9 cellular contexts compared by ENCODE assay signal in genomic region chr1:46183926-46184557, GRCh38. TPM values are rescaled to one million over a fixed set of nuclear protein-coding genes. Genes with fewer than 3 reads are reported as not detected.
DNase-seq lines count a peak whose midpoint lies in the region; ATAC-seq, FAIRE-seq and TF ChIP-seq lines count a peak whose summit lies in the region.
"Had no signal": no experiment of that assay in that cellular context is flagged by ENCODE, and none has a peak within 500 bp of the region (broad histone marks: within the 10 kb centered on the region; RNA-seq: fewer than 3 reads in every experiment).

No MANE protein-coding gene starts in this region.

- TF ChIP-seq EP300 in esophagus muscularis mucosa (IDR thresholded peaks at IDR 0.05): no peak

- H3K36me3 ChIP-seq in MG63: peaks cover 10% of the 10 kb centered on the region; the same call in 1 of the 2 replicates
- H3K36me3 ChIP-seq in esophagus muscularis mucosa: peaks cover 0 to 21% (median 11%) of the 10 kb centered on the region in 4 donors
- no peaks in the 10 kb centered on the region for H3K36me3 ChIP-seq in small intestine (ENCODE audit: control insufficient read depth in 2 of 2, insufficient read depth in 2 of 2, low read length in 2 of 2)

- ATAC-seq in GM18502 (IDR thresholded peaks at IDR 0.05; ENCODE audit: poor library complexity, unreplicated experiment) (peak; percentile 52), GM18907 (IDR thresholded peaks at IDR 0.05; ENCODE audit: unreplicated experiment) (no peak)

- no peak for TF ChIP-seq POLR2A in esophagus muscularis mucosa (IDR thresholded peaks at IDR 0.05; ENCODE audit: low read depth)

- 88% methylated on average over 12 of the region's 12 CpGs for WGBS in esophagus muscularis mucosa
- 75 to 78% (median 77%) methylated on average over 12 of the region's 12 CpGs for WGBS in small intestine, 3 donors

- no peaks in the 10 kb centered on the region for H3K9me3 ChIP-seq in MG63
- no peaks in the 10 kb centered on the region for H3K9me3 ChIP-seq in esophagus muscularis mucosa
- H3K9me3 ChIP-seq in small intestine (ENCODE audit: control insufficient read depth, low read depth): no peaks in the 10 kb centered on the region

- DNase-seq in MG63 (peak; percentile 52), esophagus muscularis mucosa (ENCODE audit: extremely low spot score) (no peak), small intestine (no peak), NCI-H1436 treated with DMSO at 0.1 percent for 48 hours (lab: John Stamatoyannopoulos, UW) (no peak), putamen (ENCODE audit: low spot score) (no peak), T-helper 2 cell (no peak)
- DNase-seq: glutamatergic neuron had no signal

- peak overlapping the region; percentile 63 to 74 (median 70) for H3K27ac ChIP-seq in esophagus muscularis mucosa (replicated peaks in 1 of 4)
- H3K27ac ChIP-seq in small intestine (ENCODE audit: low read depth in 1 of 2, low read length in 1 of 2): peak overlapping the region; percentile 93 to 95

- peaks cover 29 to 39% (median 32%) of the 10 kb centered on the region in 4 donors for H3K4me1 ChIP-seq in esophagus muscularis mucosa
- H3K4me1 ChIP-seq in small intestine (ENCODE audit: control insufficient read depth in 2 of 2, insufficient read depth in 1 of 2, low read depth in 1 of 2, low read length in 1 of 2): peaks cover 9% of the 10 kb centered on the region in 2 donors

- no peak for FAIRE-seq in small intestine (lab: Jason Lieb, UNC)

- H3K4me3 ChIP-seq in MG63 (no peak overlapping the region), esophagus muscularis mucosa (no peak overlapping the region), small intestine (ENCODE audit: low read depth in 1 of 2, low read length in 2 of 2) (no peak overlapping the region)

- H3K27me3 ChIP-seq in MG63: no peaks in the 10 kb centered on the region
- H3K27me3 ChIP-seq in esophagus muscularis mucosa: no peaks in the 10 kb centered on the region
- H3K27me3 ChIP-seq in small intestine (ENCODE audit: control insufficient read depth in 2 of 2, insufficient read depth in 2 of 2, low read length in 2 of 2): no peaks in the 10 kb centered on the region

- intact Hi-C loops in esophagus muscularis mucosa (cut with DNase I): loop anchor here (5.0 to 10.0 kb wide), 2 partner anchors 38 to 309 kb away; no protein-coding TSS in a partner anchor

- no peak for TF ChIP-seq CTCF in esophagus muscularis mucosa (IDR thresholded peaks at IDR 0.05)

RNA-seq across cellular contexts. Expression of gene P3R3URF, which starts 7.8 kb away (rescaled TPM):
- total RNA-seq in MG63 (2014; rRNA removed; shearing (Covaris generic); ENCODE audit: low replicate concordance): not detected in 2 replicates
- not detected for total RNA-seq in esophagus muscularis mucosa
- polyA plus RNA-seq in small intestine: not detected

RNA-seq across cellular contexts. Expression of gene TSPAN1, which starts 9.2 kb away (rescaled TPM):
- total RNA-seq in MG63 (2014; rRNA removed; shearing (Covaris generic); ENCODE audit: low replicate concordance): not detected in 2 replicates
- 1 to 10 TPM in 3 of 4 donors, under 1 TPM in 1; 0.83 to 1.6 (median 1.5) TPM for total RNA-seq in esophagus muscularis mucosa
- 100 to 1,000 TPM in 1 of 3 donors, 10 to 100 TPM in 2; 22.7 to 104 (median 40.3) TPM for polyA plus RNA-seq in small intestine

RNA-seq across cellular contexts. Expression of gene POMGNT1, which starts 14.2 kb away (rescaled TPM):
- 69.4 and 89.7 TPM in 2 replicates for total RNA-seq in MG63 (2014; rRNA removed; shearing (Covaris generic); ENCODE audit: low replicate concordance)
- 10 to 100 TPM; 31.6 to 47.2 (median 36.9) TPM for total RNA-seq in esophagus muscularis mucosa
- 10 to 100 TPM; 37.6 to 81.3 (median 44.1) TPM for polyA plus RNA-seq in small intestine

RNA-seq across cellular contexts. Expression of gene LURAP1, which starts 19.1 kb away (rescaled TPM):
- total RNA-seq in MG63 (2014; rRNA removed; shearing (Covaris generic); ENCODE audit: low replicate concordance): 0.16 TPM in 1 of 2 replicates, not detected in the other
- total RNA-seq in esophagus muscularis mucosa: 10 to 100 TPM in 3 of 4 donors, 1 to 10 TPM in 1; 3.5 to 13.0 (median 11.4) TPM
- 1 to 10 TPM in 1 of 3 donors, under 1 TPM in 1, not detected in 1; 0.27 to 1.8 TPM for polyA plus RNA-seq in small intestine

RNA-seq across cellular contexts. Expression of gene PIK3R3, which starts 51.6 kb away (rescaled TPM):
- total RNA-seq in MG63 (2014; rRNA removed; shearing (Covaris generic); ENCODE audit: low replicate concordance): 2.5 and 3.4 TPM in 2 replicates
- 10 to 100 TPM; 13.7 to 34.3 (median 21.4) TPM for total RNA-seq in esophagus muscularis mucosa
- 10 to 100 TPM in 1 of 3 donors, 1 to 10 TPM in 2; 1.6 to 13.5 (median 3.0) TPM for polyA plus RNA-seq in small intestine
